Comparison of ENCODE assay signal across 2 cellular contexts in the genomic region with DNA sequence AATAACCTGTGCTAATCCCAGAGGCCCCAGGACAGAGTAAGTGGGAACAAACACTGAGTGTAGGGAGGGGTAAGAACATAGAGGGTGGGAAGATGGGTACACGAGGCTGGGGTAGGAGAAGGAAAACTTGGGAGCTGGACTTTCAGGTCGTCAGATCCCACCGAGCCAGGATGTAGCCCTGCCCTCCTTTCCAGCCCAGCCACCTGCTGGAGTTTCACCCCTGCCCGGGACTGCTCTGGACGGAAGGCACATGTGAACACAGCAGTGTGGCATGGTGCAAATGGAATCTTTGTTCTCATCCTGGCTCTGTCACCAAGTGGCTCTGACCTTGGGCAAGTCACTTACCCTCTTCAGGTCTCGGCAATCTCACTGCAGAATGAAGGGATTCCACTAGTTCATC.
TF ChIP-seq lines count a peak whose summit lies in the region.

No MANE protein-coding gene starts in this region.

TF ChIP-seq in SK-N-SH, 30 proteins besides CTCF, POLR2A, EP300 and RAD21 (continued from another document):
- TF ChIP-seq GATA2 (CRISPR knock-in tag; IDR thresholded peaks at IDR 0.05), result no peak
- TF ChIP-seq, protein P1, sequence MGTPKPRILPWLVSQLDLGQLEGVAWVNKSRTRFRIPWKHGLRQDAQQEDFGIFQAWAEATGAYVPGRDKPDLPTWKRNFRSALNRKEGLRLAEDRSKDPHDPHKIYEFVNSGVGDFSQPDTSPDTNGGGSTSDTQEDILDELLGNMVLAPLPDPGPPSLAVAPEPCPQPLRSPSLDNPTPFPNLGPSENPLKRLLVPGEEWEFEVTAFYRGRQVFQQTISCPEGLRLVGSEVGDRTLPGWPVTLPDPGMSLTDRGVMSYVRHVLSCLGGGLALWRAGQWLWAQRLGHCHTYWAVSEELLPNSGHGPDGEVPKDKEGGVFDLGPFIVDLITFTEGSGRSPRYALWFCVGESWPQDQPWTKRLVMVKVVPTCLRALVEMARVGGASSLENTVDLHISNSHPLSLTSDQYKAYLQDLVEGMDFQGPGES (IDR thresholded peaks at IDR 0.05; ENCODE audit: low read depth, low read length), result no peak
- no peak for TF ChIP-seq SIN3A (IDR thresholded peaks at IDR 0.05; ENCODE audit: borderline replicate concordance, low read depth, low read length)
- TF ChIP-seq, protein P2, sequence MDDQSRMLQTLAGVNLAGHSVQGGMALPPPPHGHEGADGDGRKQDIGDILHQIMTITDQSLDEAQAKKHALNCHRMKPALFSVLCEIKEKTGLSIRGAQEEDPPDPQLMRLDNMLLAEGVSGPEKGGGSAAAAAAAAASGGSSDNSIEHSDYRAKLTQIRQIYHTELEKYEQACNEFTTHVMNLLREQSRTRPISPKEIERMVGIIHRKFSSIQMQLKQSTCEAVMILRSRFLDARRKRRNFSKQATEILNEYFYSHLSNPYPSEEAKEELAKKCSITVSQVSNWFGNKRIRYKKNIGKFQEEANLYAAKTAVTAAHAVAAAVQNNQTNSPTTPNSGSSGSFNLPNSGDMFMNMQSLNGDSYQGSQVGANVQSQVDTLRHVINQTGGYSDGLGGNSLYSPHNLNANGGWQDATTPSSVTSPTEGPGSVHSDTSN (IDR thresholded peaks at IDR 0.05), result no peak
- TF ChIP-seq FOXJ3 (CRISPR knock-in tag; IDR thresholded peaks at IDR 0.05), result no peak
- TF ChIP-seq, protein P3, sequence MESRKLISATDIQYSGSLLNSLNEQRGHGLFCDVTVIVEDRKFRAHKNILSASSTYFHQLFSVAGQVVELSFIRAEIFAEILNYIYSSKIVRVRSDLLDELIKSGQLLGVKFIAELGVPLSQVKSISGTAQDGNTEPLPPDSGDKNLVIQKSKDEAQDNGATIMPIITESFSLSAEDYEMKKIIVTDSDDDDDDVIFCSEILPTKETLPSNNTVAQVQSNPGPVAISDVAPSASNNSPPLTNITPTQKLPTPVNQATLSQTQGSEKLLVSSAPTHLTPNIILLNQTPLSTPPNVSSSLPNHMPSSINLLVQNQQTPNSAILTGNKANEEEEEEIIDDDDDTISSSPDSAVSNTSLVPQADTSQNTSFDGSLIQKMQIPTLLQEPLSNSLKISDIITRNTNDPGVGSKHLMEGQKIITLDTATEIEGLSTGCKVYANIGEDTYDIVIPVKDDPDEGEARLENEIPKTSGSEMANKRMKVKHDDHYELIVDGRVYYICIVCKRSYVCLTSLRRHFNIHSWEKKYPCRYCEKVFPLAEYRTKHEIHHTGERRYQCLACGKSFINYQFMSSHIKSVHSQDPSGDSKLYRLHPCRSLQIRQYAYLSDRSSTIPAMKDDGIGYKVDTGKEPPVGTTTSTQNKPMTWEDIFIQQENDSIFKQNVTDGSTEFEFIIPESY (IDR thresholded peaks at IDR 0.05; ENCODE audit: borderline replicate concordance, low read depth), result no peak
- TF ChIP-seq, protein P4, sequence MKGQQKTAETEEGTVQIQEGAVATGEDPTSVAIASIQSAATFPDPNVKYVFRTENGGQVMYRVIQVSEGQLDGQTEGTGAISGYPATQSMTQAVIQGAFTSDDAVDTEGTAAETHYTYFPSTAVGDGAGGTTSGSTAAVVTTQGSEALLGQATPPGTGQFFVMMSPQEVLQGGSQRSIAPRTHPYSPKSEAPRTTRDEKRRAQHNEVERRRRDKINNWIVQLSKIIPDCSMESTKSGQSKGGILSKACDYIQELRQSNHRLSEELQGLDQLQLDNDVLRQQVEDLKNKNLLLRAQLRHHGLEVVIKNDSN (IDR thresholded peaks at IDR 0.05; ENCODE audit: borderline replicate concordance, low read depth), result no peak
- TF ChIP-seq, protein P5, sequence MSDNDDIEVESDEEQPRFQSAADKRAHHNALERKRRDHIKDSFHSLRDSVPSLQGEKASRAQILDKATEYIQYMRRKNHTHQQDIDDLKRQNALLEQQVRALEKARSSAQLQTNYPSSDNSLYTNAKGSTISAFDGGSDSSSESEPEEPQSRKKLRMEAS (IDR thresholded peaks at IDR 0.05; ENCODE audit: low read depth), result no peak
- no peak; the same call in 1 of the 2 replicates for TF ChIP-seq POLR2AphosphoS5 (IDR thresholded peaks at IDR 0.05; ENCODE audit: low read depth, low read length)
- TF ChIP-seq, protein P6, sequence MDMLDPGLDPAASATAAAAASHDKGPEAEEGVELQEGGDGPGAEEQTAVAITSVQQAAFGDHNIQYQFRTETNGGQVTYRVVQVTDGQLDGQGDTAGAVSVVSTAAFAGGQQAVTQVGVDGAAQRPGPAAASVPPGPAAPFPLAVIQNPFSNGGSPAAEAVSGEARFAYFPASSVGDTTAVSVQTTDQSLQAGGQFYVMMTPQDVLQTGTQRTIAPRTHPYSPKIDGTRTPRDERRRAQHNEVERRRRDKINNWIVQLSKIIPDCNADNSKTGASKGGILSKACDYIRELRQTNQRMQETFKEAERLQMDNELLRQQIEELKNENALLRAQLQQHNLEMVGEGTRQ (IDR thresholded peaks at IDR 0.05; ENCODE audit: borderline replicate concordance, low read depth, low read length), result no peak
- no peak for TF ChIP-seq CHD2 (IDR thresholded peaks at IDR 0.05; ENCODE audit: low read length, partially characterized antibody)
- TF ChIP-seq GABPA (IDR thresholded peaks at IDR 0.05; ENCODE audit: low read depth), result no peak
- TF ChIP-seq ELF1 (IDR thresholded peaks at IDR 0.05), result no peak
- no peak for TF ChIP-seq MXI1 (IDR thresholded peaks at IDR 0.05; ENCODE audit: low read depth, low read length)
- TF ChIP-seq EZH2phosphoT487 (IDR thresholded peaks at IDR 0.05; ENCODE audit: borderline replicate concordance, low read depth), result no peak
- no peak for TF ChIP-seq NRF1 (IDR thresholded peaks at IDR 0.05; ENCODE audit: low read depth, low read length)
- no peak for TF ChIP-seq MEF2A (IDR thresholded peaks at IDR 0.05; ENCODE audit: borderline replicate concordance, low read depth)

TF ChIP-seq in SK-N-SH treated with all-trans-retinoic acid at 6 μM for 48 hours, 23 proteins besides CTCF, POLR2A, EP300 and RAD21 (continued from another document):
- TF ChIP-seq, protein P7, sequence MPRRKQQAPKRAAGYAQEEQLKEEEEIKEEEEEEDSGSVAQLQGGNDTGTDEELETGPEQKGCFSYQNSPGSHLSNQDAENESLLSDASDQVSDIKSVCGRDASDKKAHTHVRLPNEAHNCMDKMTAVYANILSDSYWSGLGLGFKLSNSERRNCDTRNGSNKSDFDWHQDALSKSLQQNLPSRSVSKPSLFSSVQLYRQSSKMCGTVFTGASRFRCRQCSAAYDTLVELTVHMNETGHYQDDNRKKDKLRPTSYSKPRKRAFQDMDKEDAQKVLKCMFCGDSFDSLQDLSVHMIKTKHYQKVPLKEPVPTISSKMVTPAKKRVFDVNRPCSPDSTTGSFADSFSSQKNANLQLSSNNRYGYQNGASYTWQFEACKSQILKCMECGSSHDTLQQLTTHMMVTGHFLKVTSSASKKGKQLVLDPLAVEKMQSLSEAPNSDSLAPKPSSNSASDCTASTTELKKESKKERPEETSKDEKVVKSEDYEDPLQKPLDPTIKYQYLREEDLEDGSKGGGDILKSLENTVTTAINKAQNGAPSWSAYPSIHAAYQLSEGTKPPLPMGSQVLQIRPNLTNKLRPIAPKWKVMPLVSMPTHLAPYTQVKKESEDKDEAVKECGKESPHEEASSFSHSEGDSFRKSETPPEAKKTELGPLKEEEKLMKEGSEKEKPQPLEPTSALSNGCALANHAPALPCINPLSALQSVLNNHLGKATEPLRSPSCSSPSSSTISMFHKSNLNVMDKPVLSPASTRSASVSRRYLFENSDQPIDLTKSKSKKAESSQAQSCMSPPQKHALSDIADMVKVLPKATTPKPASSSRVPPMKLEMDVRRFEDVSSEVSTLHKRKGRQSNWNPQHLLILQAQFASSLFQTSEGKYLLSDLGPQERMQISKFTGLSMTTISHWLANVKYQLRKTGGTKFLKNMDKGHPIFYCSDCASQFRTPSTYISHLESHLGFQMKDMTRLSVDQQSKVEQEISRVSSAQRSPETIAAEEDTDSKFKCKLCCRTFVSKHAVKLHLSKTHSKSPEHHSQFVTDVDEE (CRISPR knock-in tag; IDR thresholded peaks at IDR 0.05), result no peak
- TF ChIP-seq ZNF565 (CRISPR knock-in tag; conservative IDR thresholded peaks at IDR 0.05; ENCODE audit: low read depth) (no peak), TCF4 (CRISPR knock-in tag; IDR thresholded peaks at IDR 0.05; ENCODE audit: borderline replicate concordance) (no peak), ZNF70 (CRISPR knock-in tag; IDR thresholded peaks at IDR 0.05) (no peak), SNAI2 (CRISPR knock-in tag; IDR thresholded peaks at IDR 0.05) (no peak), ESRRG (CRISPR knock-in tag; IDR thresholded peaks at IDR 0.05) (no peak), ZFP3 (CRISPR knock-in tag; IDR thresholded peaks at IDR 0.05) (no peak), ARNTL (CRISPR knock-in tag; IDR thresholded peaks at IDR 0.05; ENCODE audit: borderline replicate concordance, low read depth) (no peak), RARB (CRISPR knock-in tag; IDR thresholded peaks at IDR 0.05) (no peak)
- TF ChIP-seq, protein P8, sequence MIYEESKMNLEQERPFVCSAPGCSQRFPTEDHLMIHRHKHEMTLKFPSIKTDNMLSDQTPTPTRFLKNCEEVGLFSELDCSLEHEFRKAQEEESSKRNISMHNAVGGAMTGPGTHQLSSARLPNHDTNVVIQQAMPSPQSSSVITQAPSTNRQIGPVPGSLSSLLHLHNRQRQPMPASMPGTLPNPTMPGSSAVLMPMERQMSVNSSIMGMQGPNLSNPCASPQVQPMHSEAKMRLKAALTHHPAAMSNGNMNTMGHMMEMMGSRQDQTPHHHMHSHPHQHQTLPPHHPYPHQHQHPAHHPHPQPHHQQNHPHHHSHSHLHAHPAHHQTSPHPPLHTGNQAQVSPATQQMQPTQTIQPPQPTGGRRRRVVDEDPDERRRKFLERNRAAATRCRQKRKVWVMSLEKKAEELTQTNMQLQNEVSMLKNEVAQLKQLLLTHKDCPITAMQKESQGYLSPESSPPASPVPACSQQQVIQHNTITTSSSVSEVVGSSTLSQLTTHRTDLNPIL (CRISPR knock-in tag; IDR thresholded peaks at IDR 0.05; ENCODE audit: low read depth), result no peak
- TF ChIP-seq, protein P9, sequence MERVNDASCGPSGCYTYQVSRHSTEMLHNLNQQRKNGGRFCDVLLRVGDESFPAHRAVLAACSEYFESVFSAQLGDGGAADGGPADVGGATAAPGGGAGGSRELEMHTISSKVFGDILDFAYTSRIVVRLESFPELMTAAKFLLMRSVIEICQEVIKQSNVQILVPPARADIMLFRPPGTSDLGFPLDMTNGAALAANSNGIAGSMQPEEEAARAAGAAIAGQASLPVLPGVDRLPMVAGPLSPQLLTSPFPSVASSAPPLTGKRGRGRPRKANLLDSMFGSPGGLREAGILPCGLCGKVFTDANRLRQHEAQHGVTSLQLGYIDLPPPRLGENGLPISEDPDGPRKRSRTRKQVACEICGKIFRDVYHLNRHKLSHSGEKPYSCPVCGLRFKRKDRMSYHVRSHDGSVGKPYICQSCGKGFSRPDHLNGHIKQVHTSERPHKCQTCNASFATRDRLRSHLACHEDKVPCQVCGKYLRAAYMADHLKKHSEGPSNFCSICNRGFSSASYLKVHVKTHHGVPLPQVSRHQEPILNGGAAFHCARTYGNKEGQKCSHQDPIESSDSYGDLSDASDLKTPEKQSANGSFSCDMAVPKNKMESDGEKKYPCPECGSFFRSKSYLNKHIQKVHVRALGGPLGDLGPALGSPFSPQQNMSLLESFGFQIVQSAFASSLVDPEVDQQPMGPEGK (CRISPR knock-in tag; IDR thresholded peaks at IDR 0.05; ENCODE audit: borderline replicate concordance), result no peak
TF ChIP-seq in SK-N-SH treated with all-trans-retinoic acid at 6 μM for 48 hours: peak in this region for 0.
